In genomic region chr3:69959581-69959980, GRCh38 we compare ENCODE assay signal across 31 cellular contexts. TPM values are rescaled to one million over a fixed set of nuclear protein-coding genes. Genes with fewer than 3 reads are reported as not detected.
"Had no signal": no experiment of that assay in that cellular context is flagged by ENCODE, and none has a peak within 500 bp of the region (broad histone marks: within the 10 kb centered on the region; RNA-seq: fewer than 3 reads in every experiment).

No MANE protein-coding gene starts in this region.

- H3K27ac ChIP-seq: ascending aorta, breast epithelium, cardiac muscle cell, coronary artery, dorsolateral prefrontal cortex, foreskin keratinocyte, gastroesophageal sphincter had no signal

- H3K4me1 ChIP-seq: ascending aorta, breast epithelium, foreskin keratinocyte, gastroesophageal sphincter had no signal

- H3K4me3 ChIP-seq: ascending aorta, breast epithelium, cardiac muscle cell, coronary artery, dorsolateral prefrontal cortex, gastroesophageal sphincter had no signal

- H3K36me3 ChIP-seq: breast epithelium had no signal

- DNase-seq: activated CD4-positive, alpha-beta memory T cell treated with anti-CD3 and anti-CD28 coated beads, Interleukin-2, amount 10 ng/mL, durations not matched to agents 7 days and 5 days; activated CD4-positive, alpha-beta T cell treated with anti-CD3 and anti-CD28 coated beads for 4 hours; activated CD4-positive, alpha-beta T cell treated with anti-CD3 and anti-CD28 coated beads, Interleukin-2, amount 10 ng/mL, durations not matched to agents 7 days and 5 days; activated CD4-positive, alpha-beta T cell treated with anti-CD3 and anti-CD28 coated beads, Interleukin-2, amount 50 U/mL, for 4 hours; activated CD4-positive, CD25-positive, alpha-beta regulatory T cell; activated CD4-positive, CD25-positive, alpha-beta regulatory T cell treated with anti-CD3 and anti-CD28 coated beads, Interleukin-2, amount 50 U/mL, for 72 hours; activated CD8-positive, alpha-beta memory T cell treated with anti-CD3 and anti-CD28 coated beads, Interleukin-2, amount 50 U/mL, for 48 hours; activated gamma-delta T cell; activated naive CD4-positive, alpha-beta T cell; activated naive CD4-positive, alpha-beta T cell treated with anti-CD3 and anti-CD28 coated beads, Interleukin-2, amount 10 ng/mL, durations not matched to agents 7 days and 5 days; activated naive CD8-positive, alpha-beta T cell treated with anti-CD3 and anti-CD28 coated beads, Interleukin-2, amount 10 ng/mL, durations not matched to agents 7 days and 5 days; activated T-cell treated with anti-CD3 and anti-CD28 coated beads for 4 hours; activated T-cell treated with anti-CD3 and anti-CD28 coated beads, Interleukin-2, amount 50 U/mL, for 24 hours; activated T-cell treated with anti-CD3 and anti-CD28 coated beads, Interleukin-2, amount 50 U/mL, for 72 hours; dorsolateral prefrontal cortex; effector memory CD4-positive, alpha-beta T cell; endodermal cell; foreskin keratinocyte; head of caudate nucleus; T-helper 2 cell had no signal

- H3K27me3 ChIP-seq: ascending aorta, breast epithelium, cardiac muscle cell, dorsolateral prefrontal cortex, foreskin keratinocyte, gastroesophageal sphincter had no signal

- ATAC-seq: activated naive CD4-positive, alpha-beta T cell treated with anti-CD3 and anti-CD28 coated beads, Interleukin-2, amount 50 U/mL, for 72 hours; activated T-cell treated with anti-CD3 and anti-CD28 coated beads, Interleukin-2, amount 50 U/mL, for 72 hours; esophagus mucosa; foreskin keratinocyte; gastroesophageal sphincter had no signal

- H3K9me3 ChIP-seq: ascending aorta, breast epithelium, gastroesophageal sphincter had no signal

RNA-seq across cellular contexts. Expression of gene SAMMSON, which starts 40.0 kb away (rescaled TPM):
- total RNA-seq: activated CD4-positive, alpha-beta memory T cell treated with anti-CD3 and anti-CD28 coated beads, Interleukin-2, amount 10 ng/mL, durations not matched to agents 7 days and 5 days; activated CD4-positive, alpha-beta T cell treated with anti-CD3 and anti-CD28 coated beads, Interleukin-2, amount 10 ng/mL, durations not matched to agents 7 days and 5 days; activated naive CD4-positive, alpha-beta T cell treated with anti-CD3 and anti-CD28 coated beads, Interleukin-2, amount 50 U/mL, for 72 hours; activated naive CD8-positive, alpha-beta T cell treated with anti-CD3 and anti-CD28 coated beads, Interleukin-2, amount 10 ng/mL, durations not matched to agents 7 days and 5 days; activated T-cell treated with anti-CD3 and anti-CD28 coated beads, Interleukin-2, amount 50 U/mL, for 72 hours; cerebellum; epithelial cell of proximal tubule; esophagus mucosa; foreskin keratinocyte; glomerular endothelial cell; T-helper 1 cell treated with Interleukin-12 subunit alpha and Interleukin-12 subunit beta and Interleukin-4 antibody, amounts not matched to agents 30 ng/mL and 1 ng/mL, for 36 hours had no signal
